10 cellular contexts compared by ENCODE assay signal in the genomic region with DNA sequence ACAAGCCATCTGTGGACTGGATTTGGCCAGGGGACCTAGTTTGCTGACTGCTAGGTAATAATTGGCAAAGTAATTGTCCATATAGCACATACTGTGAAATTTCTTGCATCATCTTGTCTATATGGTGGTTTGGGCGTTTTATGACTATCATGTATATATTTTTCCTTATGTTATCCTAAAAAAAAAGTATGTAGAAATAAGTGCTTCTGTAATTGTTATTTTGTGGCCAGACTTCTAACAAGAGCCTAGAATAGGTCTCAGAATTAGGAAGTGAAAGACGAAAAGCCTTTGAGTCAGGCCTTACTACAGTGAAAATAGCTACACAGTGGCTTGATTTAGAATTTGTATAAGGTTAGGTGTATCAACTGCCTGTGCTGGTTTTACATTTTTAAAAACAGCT. TPM values are rescaled to one million over a fixed set of nuclear protein-coding genes. Genes with fewer than 3 reads are reported as not detected.
A peak's percentile ranks its signal among the peaks of the same experiment; 100 is the strongest.
DNase-seq lines count a peak whose midpoint lies in the region; ATAC-seq and TF ChIP-seq lines count a peak whose summit lies in the region.
"Had no signal": no experiment of that assay in that cellular context is flagged by ENCODE, and none has a peak within 500 bp of the region (broad histone marks: within the 10 kb centered on the region; RNA-seq: fewer than 3 reads in every experiment).

No MANE protein-coding gene starts in this region.

- H3K4me2 ChIP-seq in OCI-LY7 (ENCODE audit: low read length) = peak overlapping the region; percentile 83

- H3K4me3 Mint-ChIP-seq in CD8-positive, alpha-beta T cell = no peak overlapping the region

- H3K79me2 ChIP-seq in ACC112 (ENCODE audit: control insufficient read depth, insufficient read depth, low read length, unreplicated experiment) = peaks cover 80% of the 10 kb centered on the region
- peaks cover 79% of the 10 kb centered on the region for H3K79me2 ChIP-seq in OCI-LY7 (ENCODE audit: insufficient read depth, low read depth, low read length)

- peaks cover 49% of the 10 kb centered on the region for H3K4me1 Mint-ChIP-seq in CD8-positive, alpha-beta T cell (ENCODE audit: low read depth)

- H3K27ac ChIP-seq in ACC112 (ENCODE audit: low read depth, low read length) (no peak overlapping the region), OCI-LY7 (ENCODE audit: low read depth, low read length, poor library complexity, severe bottlenecking) (peak overlapping the region; percentile 91), testis (no peak overlapping the region)
- H3K27ac ChIP-seq in CD8-positive, alpha-beta T cell (ENCODE audit: low read depth, low read length) = no peak overlapping the region

- DNase-seq in OCI-LY7 (ENCODE audit: low spot score) = peak; percentile 93
- no peak for DNase-seq in kidney tubule cell (ENCODE audit: low spot score)
- no peak for DNase-seq in testis
- no peak for DNase-seq in stimulated activated CD4-positive, alpha-beta T cell treated with anti-CD3 and anti-CD28 coated beads, Interleukin-12 subunit alpha, Interleukin-12 subunit beta, amount 100 ng/mL, for 4 hours
- no peak for DNase-seq in CD8-positive, alpha-beta T cell
- DNase-seq: activated CD8-positive, alpha-beta memory T cell treated with anti-CD3 and anti-CD28 coated beads, Interleukin-2, amount 50 U/mL, for 4 hours; small intestine had no signal

- no peak overlapping the region for H3K27ac Mint-ChIP-seq in CD8-positive, alpha-beta T cell

- POLR2A ChIA-PET in OCI-LY7 (lab: Charles Lee) = interaction anchor here (0.6 to 2.3 kb wide), 8 partner anchors 9 to 943 kb away, joined by 4 to 8 read pairs (median 4); no protein-coding TSS in a partner anchor
- POLR2A ChIA-PET in CD8-positive, alpha-beta T cell (lab: Charles Lee) = no interaction called here

- H3K4me1 ChIP-seq in ACC112 (ENCODE audit: control insufficient read depth, insufficient read depth, low read length, unreplicated experiment) (peaks cover 27% of the 10 kb centered on the region), OCI-LY7 (ENCODE audit: insufficient read depth, low read length, poor library complexity, severe bottlenecking) (peaks cover 52% of the 10 kb centered on the region), testis (peaks cover 10% of the 10 kb centered on the region)
- H3K4me1 ChIP-seq in CD8-positive, alpha-beta T cell (ENCODE audit: insufficient read depth, low read length) = peaks cover 28% of the 10 kb centered on the region

- no peaks in the 10 kb centered on the region for H3K9me2 ChIP-seq in OCI-LY7 (ENCODE audit: insufficient read depth, low read length)

- H3K36me3 ChIP-seq in ACC112 (ENCODE audit: insufficient read depth, low read length) = peaks cover 3% of the 10 kb centered on the region; the same call in 1 of the 2 replicates
- peaks cover 15% of the 10 kb centered on the region; the same call in 1 of the 2 replicates for H3K36me3 ChIP-seq in OCI-LY7 (ENCODE audit: insufficient read depth, low read length)
- no peaks in the 10 kb centered on the region for H3K36me3 ChIP-seq in testis (ENCODE audit: low read depth, missing control alignments)
- no peaks in the 10 kb centered on the region for H3K36me3 ChIP-seq in CD8-positive, alpha-beta T cell (ENCODE audit: insufficient read depth, low read length)

- peak; percentile 50 for ATAC-seq in GM18909 (IDR thresholded peaks at IDR 0.05; ENCODE audit: poor library complexity, unreplicated experiment)
- ATAC-seq in HG03025 (IDR thresholded peaks at IDR 0.05; ENCODE audit: low FRiP score, unreplicated experiment) = peak; percentile 38
- no peak for ATAC-seq in CD8-positive, alpha-beta T cell

- H3K36me3 Mint-ChIP-seq in CD8-positive, alpha-beta T cell = peaks cover 14% of the 10 kb centered on the region

- H3K4me3 ChIP-seq in ACC112 (ENCODE audit: low read depth, low read length) (peak overlapping the region; percentile 95), OCI-LY7 (ENCODE audit: low read depth, low read length, poor library complexity, severe bottlenecking) (peak overlapping the region; percentile 89), testis (no peak overlapping the region)
- no peak overlapping the region for H3K4me3 ChIP-seq in CD8-positive, alpha-beta T cell (ENCODE audit: low read depth, low read length)

- 55 to 57% methylated on average over 2 of the region's 2 CpGs for WGBS in testis, 2 donors

- H3K9me3 ChIP-seq in OCI-LY7 (ENCODE audit: low read length) (peaks cover 4% of the 10 kb centered on the region; the same call in 1 of the 2 replicates), testis (no peaks in the 10 kb centered on the region)
- H3K9me3 ChIP-seq in CD8-positive, alpha-beta T cell (ENCODE audit: low read length) = no peaks in the 10 kb centered on the region

- BruUV-seq in OCI-LY7 (replicated peaks; lab: Mats Ljungman, UMichigan) = no TSS peak

- no peaks in the 10 kb centered on the region for H3K9me3 Mint-ChIP-seq in CD8-positive, alpha-beta T cell

- TF ChIP-seq POLR2A in testis (IDR thresholded peaks at IDR 0.05) = no peak

- no peaks in the 10 kb centered on the region for H3K27me3 ChIP-seq in ACC112 (ENCODE audit: insufficient read depth, low read length)
- no peaks in the 10 kb centered on the region for H3K27me3 ChIP-seq in testis
- H3K27me3 ChIP-seq in CD8-positive, alpha-beta T cell (ENCODE audit: insufficient read depth, low read length) = no peaks in the 10 kb centered on the region

- TF ChIP-seq CTCF in OCI-LY7 (conservative IDR thresholded peaks at IDR 0.05; ENCODE audit: low read length) = no peak
- TF ChIP-seq CTCF in testis (IDR thresholded peaks at IDR 0.05) = no peak
- TF ChIP-seq CTCF in CD8-positive, alpha-beta T cell (IDR thresholded peaks at IDR 0.05) = no peak

- no peaks in the 10 kb centered on the region for H3K27me3 Mint-ChIP-seq in CD8-positive, alpha-beta T cell (ENCODE audit: low read depth)

- CTCF ChIA-PET in OCI-LY7 (lab: Charles Lee; ENCODE audit: unreplicated experiment) = no interaction called here
- CTCF ChIA-PET in CD8-positive, alpha-beta T cell (lab: Charles Lee) = no interaction called here

- no peaks in the 10 kb centered on the region for H4K20me1 ChIP-seq in OCI-LY7 (ENCODE audit: insufficient read depth, low read length)

- no peak overlapping the region for H2AFZ ChIP-seq in ACC112 (ENCODE audit: low read length, unreplicated experiment)
- H2AFZ ChIP-seq in OCI-LY7 (ENCODE audit: low read length) = no peak overlapping the region

- intact Hi-C loops in OCI-LY7 (cut with micrococcal nuclease; ENCODE audit: unreplicated experiment) (loop anchor here (5.0 to 10.0 kb wide), 4 partner anchors 132 to 675 kb away; partner anchors contain the start of gene RB1), testis (cut with DNase I; ENCODE audit: low total_unique reads) (no loop called here)
- intact Hi-C loops in CD8-positive, alpha-beta T cell (cut with DNase I, micrococcal nuclease) = loop anchor here (5.0 to 10.0 kb wide), 13 partner anchors 277 to 1105 kb away; partner anchors contain the start of genes KPNA3 (in 2 of the 2), RB1 (in 2 of the 2), SUCLA2 (in 2 of the 2) and CAB39L (in 1 of the 2)

RNA-seq across cellular contexts. Expression of gene FNDC3A, which starts 4.2 kb away (rescaled TPM):
- 33.0 and 38.7 TPM in 2 replicates for total RNA-seq in OCI-LY7 (2014; rRNA removed; shearing (Covaris generic))
- 59.6 and 69.0 TPM in 2 replicates for total RNA-seq in OCI-LY7 (2022)
- total RNA-seq in testis = 10 to 100 TPM; 75.0 to 77.3 TPM
- polyA plus RNA-seq in testis (ENCODE audit: insufficient read depth, low read depth, low replicate concordance) = 52.5 TPM
- total RNA-seq in CD8-positive, alpha-beta T cell = 10 to 100 TPM; 27.0 to 27.7 TPM

Comparison
In these comparisons a context has a peak if more than half of its experiments do, and no peak if none do; other contexts are left out.
1. H3K4me3 ChIP-seq: peak in ACC112 (single experiment) and OCI-LY7 (single experiment); none in testis (0 of 2) and CD8-positive, alpha-beta T cell (single experiment).